In genomic region chr13:33111414-33112110, GRCh38 we compare ENCODE assay signal across 9 cellular contexts.
DNase-seq lines count a peak whose midpoint lies in the region; ATAC-seq and TF ChIP-seq lines count a peak whose summit lies in the region.
"Had no signal": no experiment of that assay in that cellular context is flagged by ENCODE, and none has a peak within 500 bp of the region (broad histone marks: within the 10 kb centered on the region; RNA-seq: fewer than 3 reads in every experiment).

No MANE protein-coding gene starts in this region.

- no peak overlapping the region for H3K56ac ChIP-seq in mesendoderm (ENCODE audit: low read length)

- H3K4me1 ChIP-seq in colonic mucosa (no peaks in the 10 kb centered on the region), prostate gland (replicated peaks) (peaks cover 25% of the 10 kb centered on the region), mesendoderm (ENCODE audit: control insufficient read depth, low read depth, low read length) (no peaks in the 10 kb centered on the region)

- no peak overlapping the region for H3K18ac ChIP-seq in mesendoderm (ENCODE audit: low read length)

- DNase-seq in GM04503 (ENCODE audit: low read depth) (peak; percentile 69), colonic mucosa (peak; percentile 51), prostate gland (ENCODE audit: low spot score) (no peak), glomerular visceral epithelial cell (ENCODE audit: extremely low spot score) (no peak), mesendoderm (no peak), NOMO-1 (lab: John Stamatoyannopoulos, UW; ENCODE audit: unreplicated experiment in 2 of 2) (no peak), NCI-H2196 treated with DMSO at 0.1 percent for 48 hours (lab: John Stamatoyannopoulos, UW; ENCODE audit: unreplicated experiment) (no peak)

- H3K23ac ChIP-seq in mesendoderm (ENCODE audit: low read length): no peak overlapping the region

- H2BK15ac ChIP-seq in mesendoderm (replicated peaks; ENCODE audit: low read depth): no peak overlapping the region

- no peaks in the 10 kb centered on the region for H3K79me2 ChIP-seq in mesendoderm (ENCODE audit: control insufficient read depth, insufficient read depth, low read length)

- intact Hi-C loops in colonic mucosa (cut with DNase I): no loop called here
- intact Hi-C loops in prostate gland (cut with DNase I): no loop called here

- no peak overlapping the region for H3K4me3 ChIP-seq in colonic mucosa
- H3K4me3 ChIP-seq in prostate gland: no peak overlapping the region
- no peak overlapping the region for H3K4me3 ChIP-seq in mesendoderm (ENCODE audit: low read length)
- H3K4me3 ChIP-seq: K562 had no signal

- H3K9ac ChIP-seq in colonic mucosa (ENCODE audit: low read depth in 2 of 2, low read length in 2 of 2): no peak overlapping the region
- no peak overlapping the region for H3K9ac ChIP-seq in mesendoderm (ENCODE audit: low read length)

- H4K5ac ChIP-seq in mesendoderm (ENCODE audit: low read length): no peak overlapping the region

- no peak for TF ChIP-seq POLR2A in prostate gland (IDR thresholded peaks at IDR 0.05)

- H3K27me3 ChIP-seq in colonic mucosa (no peaks in the 10 kb centered on the region), prostate gland (replicated peaks; ENCODE audit: insufficient read depth) (no peaks in the 10 kb centered on the region), mesendoderm (ENCODE audit: insufficient read depth, low read length, poor library complexity) (no peaks in the 10 kb centered on the region)

- no peak overlapping the region for H3K4ac ChIP-seq in mesendoderm (ENCODE audit: low read depth, low read length)

- no peak overlapping the region for H2BK5ac ChIP-seq in mesendoderm (ENCODE audit: low read length)

- H3K79me1 ChIP-seq in mesendoderm (ENCODE audit: low read length): no peaks in the 10 kb centered on the region

- no peak overlapping the region for H4K8ac ChIP-seq in mesendoderm (ENCODE audit: low read depth, low read length)

- H2AK5ac ChIP-seq in mesendoderm (ENCODE audit: low read length): no peak overlapping the region

- 20% methylated on average over 9 of the region's 9 CpGs for WGBS in prostate gland
- WGBS in mesendoderm (ENCODE audit: extremely low coverage, insufficient coverage, low lambda C conversion rate): no CpG with 5 or more reads among the region's 9 CpGs

- no peaks in the 10 kb centered on the region for H3K36me3 ChIP-seq in colonic mucosa
- H3K36me3 ChIP-seq in prostate gland: no peaks in the 10 kb centered on the region
- no peaks in the 10 kb centered on the region for H3K36me3 ChIP-seq in mesendoderm (ENCODE audit: control insufficient read depth, insufficient read depth, low read length)

- H3K9me3 ChIP-seq in colonic mucosa: no peaks in the 10 kb centered on the region
- no peaks in the 10 kb centered on the region for H3K9me3 ChIP-seq in prostate gland

- H3K27ac ChIP-seq in colonic mucosa (peak overlapping the region; percentile 15), prostate gland (peak overlapping the region; percentile 62 to 65), mesendoderm (ENCODE audit: low read depth, low read length) (no peak overlapping the region)

- H2BK120ac ChIP-seq in mesendoderm (ENCODE audit: low read depth, low read length): no peak overlapping the region

- peak; percentile 20 for ATAC-seq in HG02981 (IDR thresholded peaks at IDR 0.05; ENCODE audit: unreplicated experiment)
- ATAC-seq: K562 had no signal

- H3K4me2 ChIP-seq in mesendoderm (ENCODE audit: low read length): no peak overlapping the region

- TF ChIP-seq CTCF in colonic mucosa (IDR thresholded peaks at IDR 0.05) (no peak), prostate gland (IDR thresholded peaks at IDR 0.05) (no peak)

Comparison
In these comparisons a context has a peak if more than half of its experiments do, and no peak if none do; other contexts are left out.
1. DNase-seq: peak in GM04503 (single experiment) and colonic mucosa (single experiment); none in prostate gland (single experiment), glomerular visceral epithelial cell (single experiment), mesendoderm (single experiment), NOMO-1 (0 of 2) and NCI-H2196 treated with DMSO at 0.1 percent for 48 hours (single experiment).